Comparison of ENCODE assay signal across 20 cellular contexts in the genomic region with DNA sequence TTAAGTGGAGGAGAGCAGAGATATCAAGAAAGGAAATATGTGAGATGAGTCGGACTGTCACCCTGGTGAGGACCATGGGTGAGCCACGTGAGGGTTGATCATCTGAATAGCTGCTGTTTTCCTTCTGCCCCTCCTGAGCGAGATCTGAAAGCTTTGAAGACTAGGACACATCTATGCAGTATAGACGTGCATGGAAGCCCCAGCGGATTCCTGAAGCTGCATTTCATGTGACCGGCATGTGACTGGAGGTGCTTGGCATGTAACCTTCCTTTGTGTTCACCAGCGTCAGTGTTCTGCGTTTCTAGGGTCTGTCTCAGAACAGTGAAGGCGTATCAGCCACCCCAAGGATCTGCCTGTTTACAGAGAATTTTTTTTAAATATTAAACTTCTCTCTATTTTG.
"Had no signal": no experiment of that assay in that cellular context is flagged by ENCODE, and none has a peak within 500 bp of the region (broad histone marks: within the 10 kb centered on the region; RNA-seq: fewer than 3 reads in every experiment).

No MANE protein-coding gene starts in this region.

- H3K4me3 Mint-ChIP-seq: activated CD4-positive, alpha-beta memory T cell treated with anti-CD3 and anti-CD28 coated beads, Interleukin-2, amount 10 ng/mL, durations not matched to agents 7 days and 5 days; activated CD8-positive, alpha-beta memory T cell treated with anti-CD3 and anti-CD28 coated beads, Interleukin-2, amount 10 ng/mL, durations not matched to agents 7 days and 5 days; activated naive CD8-positive, alpha-beta T cell treated with anti-CD3 and anti-CD28 coated beads, Interleukin-2, amount 10 ng/mL, durations not matched to agents 7 days and 5 days; nephron; stimulated activated naive B cell treated with anti-CD40 and anti-IgM and Interleukin-4, amounts not matched to agents 10 μg/mL and 1 μg/mL and 100 μg/mL, for 72 hours; T-helper 2 cell treated with Interferon-gamma antibody and Interleukin-4, amounts not matched to agents 5 μg/mL and 100 μg/mL, for 36 hours had no signal

- H3K4me2 ChIP-seq: hepatocyte had no signal

- H3K9me3 ChIP-seq: body of pancreas, prostate gland, sigmoid colon, spleen, thoracic aorta, upper lobe of right lung had no signal

- H3K27ac Mint-ChIP-seq: activated CD4-positive, alpha-beta memory T cell treated with anti-CD3 and anti-CD28 coated beads, Interleukin-2, amount 10 ng/mL, durations not matched to agents 7 days and 5 days; activated CD8-positive, alpha-beta memory T cell treated with anti-CD3 and anti-CD28 coated beads, Interleukin-2, amount 10 ng/mL, durations not matched to agents 7 days and 5 days; activated naive CD8-positive, alpha-beta T cell treated with anti-CD3 and anti-CD28 coated beads, Interleukin-2, amount 10 ng/mL, durations not matched to agents 7 days and 5 days; nephron; stimulated activated naive B cell treated with anti-CD40 and anti-IgM and Interleukin-4, amounts not matched to agents 10 μg/mL and 1 μg/mL and 100 μg/mL, for 72 hours; T-helper 2 cell treated with Interferon-gamma antibody and Interleukin-4, amounts not matched to agents 5 μg/mL and 100 μg/mL, for 36 hours had no signal

- ATAC-seq: activated CD8-positive, alpha-beta memory T cell treated with anti-CD3 and anti-CD28 coated beads, Interleukin-2, amount 10 ng/mL, durations not matched to agents 7 days and 5 days; body of pancreas; esophagus mucosa; stimulated activated naive B cell treated with anti-CD40 and anti-IgM and Interleukin-4, amounts not matched to agents 10 μg/mL and 1 μg/mL and 100 μg/mL, for 72 hours; upper lobe of right lung had no signal

- H2AFZ ChIP-seq: hepatocyte had no signal

- DNase-seq: activated CD4-positive, alpha-beta memory T cell treated with anti-CD3 and anti-CD28 coated beads, Interleukin-2, amount 10 ng/mL, durations not matched to agents 7 days and 5 days; activated CD4-positive, alpha-beta T cell treated with anti-CD3 and anti-CD28 coated beads for 48 hours; activated CD4-positive, CD25-positive, alpha-beta regulatory T cell; activated CD8-positive, alpha-beta memory T cell treated with anti-CD3 and anti-CD28 coated beads, Interleukin-2, amount 10 ng/mL, durations not matched to agents 7 days and 5 days; activated naive CD8-positive, alpha-beta T cell treated with anti-CD3 and anti-CD28 coated beads, Interleukin-2, amount 10 ng/mL, durations not matched to agents 7 days and 5 days; body of pancreas; sigmoid colon; spleen; stimulated activated CD4-positive, alpha-beta T cell treated with anti-CD3 and anti-CD28 coated beads, Interleukin-4, amount 100 ng/mL, for 4 hours; stimulated activated naive B cell treated with anti-CD40 and anti-IgM and Interleukin-4, amounts not matched to agents 10 μg/mL and 1 μg/mL and 100 μg/mL, for 72 hours; upper lobe of right lung had no signal

- H3K27me3 ChIP-seq: body of pancreas, hepatocyte, sigmoid colon, spleen, upper lobe of right lung had no signal

- H3K4me1 ChIP-seq: prostate gland, upper lobe of right lung had no signal

- H3K9me3 Mint-ChIP-seq: activated CD4-positive, alpha-beta memory T cell treated with anti-CD3 and anti-CD28 coated beads, Interleukin-2, amount 10 ng/mL, durations not matched to agents 7 days and 5 days; nephron; stimulated activated naive B cell treated with anti-CD40 and anti-IgM and Interleukin-4, amounts not matched to agents 10 μg/mL and 1 μg/mL and 100 μg/mL, for 72 hours; T-helper 2 cell treated with Interferon-gamma antibody and Interleukin-4, amounts not matched to agents 5 μg/mL and 100 μg/mL, for 36 hours had no signal

- H3K4me3 ChIP-seq: body of pancreas, coronary artery, hepatocyte, lung, prostate gland, sigmoid colon, SK-N-MC, spleen, thoracic aorta, upper lobe of right lung had no signal

- H3K27ac ChIP-seq: body of pancreas, coronary artery, hepatocyte, prostate gland, sigmoid colon, SK-N-MC, spleen, upper lobe of right lung had no signal

- H3K36me3 ChIP-seq: prostate gland, sigmoid colon, spleen, thoracic aorta, upper lobe of right lung had no signal

- H3K27me3 Mint-ChIP-seq: activated CD4-positive, alpha-beta memory T cell treated with anti-CD3 and anti-CD28 coated beads, Interleukin-2, amount 10 ng/mL, durations not matched to agents 7 days and 5 days; activated CD8-positive, alpha-beta memory T cell treated with anti-CD3 and anti-CD28 coated beads, Interleukin-2, amount 10 ng/mL, durations not matched to agents 7 days and 5 days; activated naive CD8-positive, alpha-beta T cell treated with anti-CD3 and anti-CD28 coated beads, Interleukin-2, amount 10 ng/mL, durations not matched to agents 7 days and 5 days; stimulated activated naive B cell treated with anti-CD40 and anti-IgM and Interleukin-4, amounts not matched to agents 10 μg/mL and 1 μg/mL and 100 μg/mL, for 72 hours had no signal
